ENCODE assay signal across 21 cellular contexts in genomic region chr10:68424454-68425014, GRCh38.
"Had no signal": no experiment of that assay in that cellular context is flagged by ENCODE, and none has a peak within 500 bp of the region (broad histone marks: within the 10 kb centered on the region; RNA-seq: fewer than 3 reads in every experiment).

No MANE protein-coding gene starts in this region.

- H3K9me3 Mint-ChIP-seq: activated B cell treated with CpG ODN at 0.5 μM for 24 hours; activated CD8-positive, alpha-beta T cell treated with anti-CD3 and anti-CD28 coated beads for 36 hours; activated naive CD8-positive, alpha-beta T cell treated with anti-CD3 and anti-CD28 coated beads, Interleukin-2, amount 10 ng/mL, durations not matched to agents 7 days and 5 days; activated T-helper 17 cell treated with anti-CD3 and anti-CD28 coated beads, Interleukin-2, amount 50 U/mL, for 72 hours; memory B cell; neural progenitor cell had no signal

- H3K4me1 Mint-ChIP-seq: activated B cell treated with CpG ODN at 0.5 μM for 24 hours, memory B cell, neural progenitor cell had no signal

- H3K9ac ChIP-seq: neural progenitor cell had no signal

- H3K27me3 Mint-ChIP-seq: activated B cell treated with CpG ODN at 0.5 μM for 24 hours; activated CD8-positive, alpha-beta T cell treated with anti-CD3 and anti-CD28 coated beads for 36 hours; activated naive CD8-positive, alpha-beta T cell treated with anti-CD3 and anti-CD28 coated beads, Interleukin-2, amount 10 ng/mL, durations not matched to agents 7 days and 5 days; activated T-helper 17 cell treated with anti-CD3 and anti-CD28 coated beads, Interleukin-2, amount 50 U/mL, for 72 hours; memory B cell; progenitor cell of endocrine pancreas had no signal

- H3K36me3 ChIP-seq: gastrocnemius medialis, thoracic aorta had no signal

- H2AFZ ChIP-seq: neural progenitor cell had no signal

- H3K4me3 ChIP-seq: coronary artery, esophagus squamous epithelium, gastrocnemius medialis, mucosa of descending colon, neural progenitor cell, spleen, thoracic aorta had no signal

- ATAC-seq: activated T-helper 17 cell treated with anti-CD3 and anti-CD28 coated beads, Interleukin-2, amount 50 U/mL, for 72 hours; gastrocnemius medialis; mucosa of descending colon had no signal

- H3K9me3 ChIP-seq: esophagus squamous epithelium, gastrocnemius medialis, mucosa of descending colon, spleen, thoracic aorta had no signal

- H3K4me3 Mint-ChIP-seq: activated B cell treated with CpG ODN at 0.5 μM for 24 hours; activated CD8-positive, alpha-beta T cell treated with anti-CD3 and anti-CD28 coated beads for 36 hours; activated T-helper 17 cell treated with anti-CD3 and anti-CD28 coated beads, Interleukin-2, amount 50 U/mL, for 72 hours; memory B cell; neural progenitor cell had no signal

- DNase-seq: activated B cell treated with CpG ODN at 0.5 μM for 24 hours; activated CD4-positive, alpha-beta T cell treated with anti-CD3 and anti-CD28 coated beads for 4 hours; activated CD8-positive, alpha-beta T cell treated with anti-CD3 and anti-CD28 coated beads for 36 hours; activated naive CD8-positive, alpha-beta T cell treated with anti-CD3 and anti-CD28 coated beads, Interleukin-2, amount 10 ng/mL, durations not matched to agents 7 days and 5 days; amygdala; esophagus squamous epithelium; gastrocnemius medialis; head of caudate nucleus; hypothalamus; mucosa of descending colon; retina; spleen; stimulated activated CD4-positive, alpha-beta T cell treated with anti-CD3 and anti-CD28 coated beads, Interleukin-4, amount 100 ng/mL, for 1 hour; stimulated activated naive CD4-positive, alpha-beta T cell treated with Interleukin-2 at 50 U/mL for 16 hours; T1000 had no signal

- H3K27me3 ChIP-seq: esophagus squamous epithelium, gastrocnemius medialis, neural progenitor cell, spleen had no signal

- H3K4me2 ChIP-seq: neural progenitor cell had no signal

- H3K4me1 ChIP-seq: esophagus squamous epithelium, gastrocnemius medialis, neural progenitor cell, spleen had no signal

- H3K27ac ChIP-seq: coronary artery, esophagus squamous epithelium, gastrocnemius medialis, neural progenitor cell, spleen, thoracic aorta had no signal

- H3K27ac Mint-ChIP-seq: activated B cell treated with CpG ODN at 0.5 μM for 24 hours; activated T-helper 17 cell treated with anti-CD3 and anti-CD28 coated beads, Interleukin-2, amount 50 U/mL, for 72 hours; memory B cell; neural progenitor cell; progenitor cell of endocrine pancreas had no signal
